ENCODE assay signal across 1 cellular context in genomic region chr10:110548002-110548401, GRCh38.
TF ChIP-seq lines count a peak whose summit lies in the region.

No MANE protein-coding gene starts in this region.

TF ChIP-seq in WTC11, 78 proteins besides CTCF, POLR2A, EP300 and RAD21 (continued from another document):
- no peak for TF ChIP-seq FOXP1 (CRISPR knock-in tag; IDR thresholded peaks at IDR 0.05; ENCODE audit: borderline replicate concordance)
